Comparison of ENCODE assay signal across 17 cellular contexts in the genomic region with DNA sequence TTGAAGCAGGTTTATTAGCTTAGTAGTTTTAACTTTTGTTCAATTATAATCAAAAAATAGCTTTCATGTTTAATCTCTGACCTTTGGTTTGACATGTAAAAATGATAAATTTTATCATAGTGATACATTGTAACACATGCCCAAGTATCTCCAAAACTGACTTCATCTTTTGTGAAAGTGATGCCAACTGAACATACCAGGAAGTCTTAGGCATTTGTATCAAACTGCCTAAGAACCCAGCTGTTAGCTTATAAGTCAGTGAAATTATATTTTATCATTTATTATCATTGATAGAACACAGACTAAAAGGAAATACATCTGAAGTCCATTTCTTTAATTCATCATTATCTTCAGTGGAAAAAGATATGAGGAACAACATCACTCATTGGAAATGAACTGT.
"Had no signal": no experiment of that assay in that cellular context is flagged by ENCODE, and none has a peak within 500 bp of the region (broad histone marks: within the 10 kb centered on the region; RNA-seq: fewer than 3 reads in every experiment).

No MANE protein-coding gene starts in this region.

- H3K4me3 ChIP-seq: coronary artery, lung, thoracic aorta, upper lobe of right lung had no signal

- H3K27me3 ChIP-seq: foreskin keratinocyte, upper lobe of right lung had no signal

- H3K36me3 ChIP-seq: thoracic aorta, upper lobe of right lung had no signal

- H3K9me3 ChIP-seq: thoracic aorta, upper lobe of right lung had no signal

- H3K27ac ChIP-seq: coronary artery, foreskin keratinocyte, thoracic aorta, upper lobe of right lung had no signal

- DNase-seq: activated CD4-positive, alpha-beta T cell treated with anti-CD3 and anti-CD28 coated beads, Interleukin-2, amount 10 ng/mL, durations not matched to agents 7 days and 5 days; activated CD8-positive, alpha-beta T cell treated with anti-CD3 and anti-CD28 coated beads, Interleukin-2, amount 10 ng/mL, durations not matched to agents 7 days and 5 days; activated naive CD4-positive, alpha-beta T cell treated with anti-CD3 and anti-CD28 coated beads for 36 hours; activated T-cell treated with anti-CD3 and anti-CD28 coated beads, Interleukin-2, amount 50 U/mL, for 24 hours; aorta; foreskin keratinocyte; glutamatergic neuron; hippocampal formation; kidney; stimulated activated naive B cell treated with anti-CD40 and anti-IgM and Interleukin-4, amounts not matched to agents 10 μg/mL and 1 μg/mL and 100 μg/mL, for 72 hours; upper lobe of right lung had no signal

- ATAC-seq: activated CD4-positive, CD25-positive, alpha-beta regulatory T cell treated with anti-CD3 and anti-CD28 coated beads, Interleukin-2, amount 50 U/mL, for 24 hours; activated CD8-positive, alpha-beta T cell treated with anti-CD3 and anti-CD28 coated beads, Interleukin-2, amount 10 ng/mL, durations not matched to agents 7 days and 5 days; foreskin keratinocyte; left lobe of liver; sciatic nerve; stimulated activated naive B cell treated with anti-CD40 and anti-IgM and Interleukin-4, amounts not matched to agents 10 μg/mL and 1 μg/mL and 100 μg/mL, for 72 hours; upper lobe of right lung had no signal
